Comparison of ENCODE assay signal across 6 cellular contexts in the genomic region with DNA sequence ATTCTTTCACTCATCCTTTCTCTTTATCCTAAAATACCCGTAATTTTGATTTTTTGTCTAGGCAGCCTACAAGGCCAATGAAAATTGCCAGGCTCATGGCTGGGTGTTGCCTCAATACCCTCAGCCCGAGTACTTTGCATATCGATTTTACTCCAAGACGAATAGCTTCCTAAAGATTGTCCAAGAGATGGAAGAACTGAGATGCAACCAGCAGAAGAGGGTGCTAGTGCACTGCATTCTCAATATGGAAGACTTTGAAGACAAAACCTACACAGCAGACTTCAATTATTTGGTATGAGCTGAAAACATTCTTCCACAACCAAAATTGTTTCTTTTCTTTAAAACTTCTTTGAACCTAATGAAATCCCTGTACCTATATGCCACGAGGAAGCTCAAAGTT.
DNase-seq lines count a peak whose midpoint lies in the region; ATAC-seq, FAIRE-seq and TF ChIP-seq lines count a peak whose summit lies in the region.
"Not testable (repeated sequence)": the region's sequence is repeated elsewhere in the genome, so short reads cannot be mapped to it uniquely, and the experiment has no call there.

No MANE protein-coding gene starts in this region.

- H3K4me1 Mint-ChIP-seq in neural progenitor cell = not testable (repeated sequence)

- H3K27ac ChIP-seq in HCT116 (ENCODE audit: low read depth, low read length); PC-3 (ENCODE audit: low read length); keratinocyte (ENCODE audit: control insufficient read depth, insufficient read depth, low read length); neural progenitor cell: not testable (repeated sequence)

- H3K4me2 ChIP-seq in HCT116 (ENCODE audit: low read length); PC-3 (ENCODE audit: low read length); keratinocyte (ENCODE audit: control insufficient read depth, extremely low read depth, insufficient read depth, low read depth, low read length); neural progenitor cell: not testable (repeated sequence)

- not testable (repeated sequence) for H3K9ac ChIP-seq in HCT116 (ENCODE audit: low read length); PC-3 (ENCODE audit: low read length); keratinocyte (ENCODE audit: control insufficient read depth, extremely low read depth, insufficient read depth, low read length); neural progenitor cell

- ATAC-seq in HCT116 (peak; percentile 44; the same call in 1 of the 2 replicates), PC-3 (peak; percentile 65)

- POLR2A ChIA-PET in HCT116 (lab: Charles Lee); PC-3 (lab: Charles Lee; ENCODE audit: unreplicated experiment): not testable (repeated sequence)

- not testable (repeated sequence) for H3K4me3 Mint-ChIP-seq in neural progenitor cell

- not testable (repeated sequence) for H3K27ac Mint-ChIP-seq in neural progenitor cell

- not testable (repeated sequence) for H3K4me3 ChIP-seq in HCT116 (replicated peaks in 1 of 2; ENCODE audit: low read depth in 1 of 2, low read length in 2 of 2); PC-3 (ENCODE audit: low read length); bronchial epithelial cell (ENCODE audit: low read depth, low read length); keratinocyte (ENCODE audit: control insufficient read depth in 2 of 3, extremely low read depth in 1 of 3, insufficient read depth in 2 of 3, low read depth in 1 of 3, low read length in 3 of 3); neural progenitor cell

- H2AFZ ChIP-seq in HCT116 (ENCODE audit: low read depth, low read length, poor library complexity, severe bottlenecking); PC-3 (ENCODE audit: low read length); keratinocyte (ENCODE audit: control insufficient read depth, low read length); neural progenitor cell (replicated peaks): not testable (repeated sequence)

- not testable (repeated sequence) for H3K9me2 ChIP-seq in HCT116 (ENCODE audit: insufficient read depth); PC-3 (replicated peaks; ENCODE audit: low read length)

- RAD21 ChIA-PET in HCT116 (lab: Charles Lee; ENCODE audit: low non-redundant PET in 1 of 2, low total read pairs in 2 of 2, uncharacterized antibody in 2 of 2, unreplicated experiment in 2 of 2) = not testable (repeated sequence)

- not testable (repeated sequence) for H3F3A ChIP-seq in PC-3 (ENCODE audit: low read length, unreplicated experiment); neural progenitor cell (ENCODE audit: low read depth)

- TF ChIP-seq CTCF in HCT116 (IDR thresholded peaks at IDR 0.05 in 2 of 3, conservative IDR thresholded peaks at IDR 0.05 in 1 of 3; ENCODE audit: borderline replicate concordance in 1 of 3, insufficient read depth in 1 of 3, low read depth in 2 of 3, low read length in 2 of 3); PC-3 (conservative IDR thresholded peaks at IDR 0.05; ENCODE audit: low read depth, low read length); bronchial epithelial cell (IDR thresholded peaks at IDR 0.05; ENCODE audit: insufficient read depth, low read length, severe bottlenecking); keratinocyte (optimal IDR thresholded peaks at IDR 0.05 in 1 of 3, IDR thresholded peaks at IDR 0.05 in 1 of 3, conservative IDR thresholded peaks at IDR 0.05 in 1 of 3; ENCODE audit: extremely low read depth in 1 of 3, insufficient read depth in 2 of 3, low read length in 3 of 3): not testable (repeated sequence)
- TF ChIP-seq CTCF in neural progenitor cell (IDR thresholded peaks at IDR 0.05) = peak; percentile 16

- TF ChIP-seq POLR2A in HCT116 (IDR thresholded peaks at IDR 0.05; ENCODE audit: borderline replicate concordance, extremely low read depth, insufficient read depth, insufficient read length) = not testable (repeated sequence)

- H3K27me3 ChIP-seq in HCT116 (ENCODE audit: insufficient read depth, low read length); PC-3 (ENCODE audit: low read length); bronchial epithelial cell (ENCODE audit: control insufficient read depth, insufficient read depth, low read length); keratinocyte (ENCODE audit: control insufficient read depth, extremely low read depth, insufficient read depth, low read length); neural progenitor cell: not testable (repeated sequence)

- CTCF ChIA-PET in HCT116 (lab: Charles Lee); PC-3 (lab: Charles Lee): not testable (repeated sequence)

- intact Hi-C loops in HCT116 (cut with micrococcal nuclease); PC-3 (cut with micrococcal nuclease): not testable (repeated sequence)

- not testable (repeated sequence) for H3K36me3 Mint-ChIP-seq in neural progenitor cell

- H3K36me3 ChIP-seq in HCT116 (ENCODE audit: control insufficient read depth in 1 of 2, insufficient read depth in 2 of 2, low read length in 2 of 2); PC-3 (ENCODE audit: low read depth, low read length); bronchial epithelial cell (ENCODE audit: control insufficient read depth, insufficient read depth, low read length); keratinocyte (ENCODE audit: control insufficient read depth in 2 of 2, extremely low read depth in 1 of 2, insufficient read depth in 2 of 2, low read length in 2 of 2); neural progenitor cell: not testable (repeated sequence)

- TF ChIP-seq RAD21 in HCT116 (IDR thresholded peaks at IDR 0.05; ENCODE audit: low read depth) = not testable (repeated sequence)

- H3K27me3 Mint-ChIP-seq in neural progenitor cell (ENCODE audit: insufficient read depth, low read depth) = not testable (repeated sequence)

- not testable (repeated sequence) for H3K9me3 ChIP-seq in HCT116 (ENCODE audit: control insufficient read depth in 1 of 2, insufficient read depth in 1 of 2, low read depth in 1 of 2, low read length in 2 of 2); PC-3 (ENCODE audit: low read length); keratinocyte (ENCODE audit: control insufficient read depth, low read depth, low read length); neural progenitor cell (ENCODE audit: low read depth)

- H3K79me2 ChIP-seq in HCT116 (ENCODE audit: insufficient read depth, low read length); PC-3 (ENCODE audit: low read length); keratinocyte (ENCODE audit: control insufficient read depth, insufficient read depth, low read length); neural progenitor cell (ENCODE audit: low read depth): not testable (repeated sequence)

- not testable (repeated sequence) for H3K9me1 ChIP-seq in keratinocyte (ENCODE audit: control insufficient read depth, extremely low read depth, insufficient read depth, low read length)

- not testable (repeated sequence) for BruUV-seq in HCT116 (replicated peaks; lab: Mats Ljungman, UMichigan); PC-3 (replicated peaks; lab: Mats Ljungman, UMichigan)

- DNase-seq in HCT116 (ENCODE audit: low read depth, low spot score); bronchial epithelial cell (ENCODE audit: low read depth); keratinocyte (ENCODE audit: low read depth, low spot score); neural progenitor cell (ENCODE audit: low spot score): not testable (repeated sequence)
- peak; percentile 1 for DNase-seq in PC-3

- not testable (repeated sequence) for H4K20me1 ChIP-seq in HCT116 (ENCODE audit: insufficient read depth); PC-3 (ENCODE audit: low read length); keratinocyte (ENCODE audit: control insufficient read depth, extremely low read depth, insufficient read depth, low read length); neural progenitor cell (ENCODE audit: low read depth)

- peaks cover 3 to 10% of the 10 kb centered on the region in 2 experiments; a peak in 3 of 4 replicates for H3K4me1 ChIP-seq in HCT116 (ENCODE audit: control insufficient read depth in 1 of 2, insufficient read depth in 2 of 2, low read length in 2 of 2)
- H3K4me1 ChIP-seq in PC-3 (ENCODE audit: insufficient read depth, low read length); keratinocyte (ENCODE audit: control insufficient read depth, extremely low read depth, insufficient read depth, low read length); neural progenitor cell: not testable (repeated sequence)

- not testable (repeated sequence) for H3K9me3 Mint-ChIP-seq in neural progenitor cell

- FAIRE-seq in G401.6 (lab: Jason Lieb, UNC) (peak; percentile 72), bronchial epithelial cell (lab: Jason Lieb, UNC) (peak; percentile 81), keratinocyte (lab: Jason Lieb, UNC) (peak; percentile 55)

- dilution Hi-C loops in keratinocyte (cut with MboI; ENCODE audit: extremely low pct_ligation_motif_present, low sequenced_read_pairs) = not testable (repeated sequence)
